Comparison of ENCODE assay signal across 1 cellular context in genomic region chrX:13123247-13123856, GRCh38.
TF ChIP-seq lines count a peak whose summit lies in the region.

No MANE protein-coding gene starts in this region.

TF ChIP-seq in liver, 16 proteins besides CTCF, POLR2A, EP300 and RAD21 (continued from another document):
- peak; percentile 32 for TF ChIP-seq REST (IDR thresholded peaks at IDR 0.05)
- TF ChIP-seq ZBTB33 (IDR thresholded peaks at IDR 0.05): no peak
- peak; percentile 27 for TF ChIP-seq MAX (IDR thresholded peaks at IDR 0.05)
- no peak for TF ChIP-seq GABPA (IDR thresholded peaks at IDR 0.05 in 1 of 2, conservative IDR thresholded peaks at IDR 0.05 in 1 of 2)
- peak; percentile 91 for TF ChIP-seq SP1 (IDR thresholded peaks at IDR 0.05)
- no peak for TF ChIP-seq ATF3 (IDR thresholded peaks at IDR 0.05)
- no peak for TF ChIP-seq TAF1 (conservative IDR thresholded peaks at IDR 0.05)
